ENCODE assay signal across 9 cellular contexts in genomic region chr6:30883476-30883742, GRCh38. TPM values are rescaled to one million over a fixed set of nuclear protein-coding genes. Genes with fewer than 3 reads are reported as not detected.
A peak's percentile ranks its signal among the peaks of the same experiment; 100 is the strongest.
DNase-seq lines count a peak whose midpoint lies in the region; ATAC-seq and TF ChIP-seq lines count a peak whose summit lies in the region.
"Had no signal": no experiment of that assay in that cellular context is flagged by ENCODE, and none has a peak within 500 bp of the region (broad histone marks: within the 10 kb centered on the region; RNA-seq: fewer than 3 reads in every experiment).

No MANE protein-coding gene starts in this region.

- no peak for DNase-seq in activated naive CD4-positive, alpha-beta T cell treated with anti-CD3 and anti-CD28 coated beads, Interleukin-2, amount 10 ng/mL, durations not matched to agents 7 days and 5 days
- DNase-seq in activated naive CD4-positive, alpha-beta T cell treated with anti-CD3 and anti-CD28 coated beads, Interleukin-2, amount 50 U/mL, for 16 hours: no peak
- DNase-seq in mesothelial cell of epicardium (ENCODE audit: low spot score in 2 of 2, unreplicated experiment in 2 of 2): no peak
- no peak for DNase-seq in type B pancreatic cell (ENCODE audit: extremely low spot score, unreplicated experiment)
- no peak for DNase-seq in NCI-H226
- no peak for DNase-seq in NCI-H524 (lab: John Stamatoyannopoulos, UW)

- CTCF ChIA-PET in activated naive CD4-positive, alpha-beta T cell treated with anti-CD3 and anti-CD28 coated beads, Interleukin-2, amount 10 ng/mL, durations not matched to agents 7 days and 5 days (lab: Charles Lee): interaction anchor here (0.9 to 11.6 kb wide), 4 partner anchors 30 to 196 kb away, joined by 3 to 174 read pairs (median 7); partner anchors contain the start of gene VARS2

- H3K9me3 Mint-ChIP-seq in activated naive CD4-positive, alpha-beta T cell treated with anti-CD3 and anti-CD28 coated beads, Interleukin-2, amount 10 ng/mL, durations not matched to agents 7 days and 5 days: no peaks in the 10 kb centered on the region
- peaks cover 0 to 3% (median 0%) of the 10 kb centered on the region in 5 experiments for H3K9me3 Mint-ChIP-seq in brain
- H3K9me3 Mint-ChIP-seq in mesothelial cell of epicardium: no peaks in the 10 kb centered on the region
- no peaks in the 10 kb centered on the region for H3K9me3 Mint-ChIP-seq in type B pancreatic cell

- H3K27me3 Mint-ChIP-seq in activated naive CD4-positive, alpha-beta T cell treated with anti-CD3 and anti-CD28 coated beads, Interleukin-2, amount 10 ng/mL, durations not matched to agents 7 days and 5 days: peaks cover 60% of the 10 kb centered on the region
- H3K27me3 Mint-ChIP-seq in brain (peaks cover 13% of the 10 kb centered on the region), mesothelial cell of epicardium (ENCODE audit: low read depth) (no peaks in the 10 kb centered on the region), type B pancreatic cell (no peaks in the 10 kb centered on the region)

- TF ChIP-seq CTCF in brain (conservative IDR thresholded peaks at IDR 0.05) (no peak), mesothelial cell of epicardium (IDR thresholded peaks at IDR 0.05; ENCODE audit: unreplicated experiment) (no peak), type B pancreatic cell (conservative IDR thresholded peaks at IDR 0.05) (no peak)

- no peak for ATAC-seq in HG03520 (IDR thresholded peaks at IDR 0.05; ENCODE audit: unreplicated experiment)

- H3K36me3 Mint-ChIP-seq in activated naive CD4-positive, alpha-beta T cell treated with anti-CD3 and anti-CD28 coated beads, Interleukin-2, amount 10 ng/mL, durations not matched to agents 7 days and 5 days: no peaks in the 10 kb centered on the region
- H3K36me3 Mint-ChIP-seq in brain (peaks cover 2% of the 10 kb centered on the region), mesothelial cell of epicardium (no peaks in the 10 kb centered on the region), type B pancreatic cell (peaks cover 5% of the 10 kb centered on the region)

- H3K4me1 Mint-ChIP-seq in activated naive CD4-positive, alpha-beta T cell treated with anti-CD3 and anti-CD28 coated beads, Interleukin-2, amount 10 ng/mL, durations not matched to agents 7 days and 5 days: peaks cover 39% of the 10 kb centered on the region
- H3K4me1 Mint-ChIP-seq in brain (peaks cover 78% of the 10 kb centered on the region), mesothelial cell of epicardium (peaks cover 73% of the 10 kb centered on the region), type B pancreatic cell (ENCODE audit: unreplicated experiment) (peaks cover 66% of the 10 kb centered on the region)

- H3K4me3 Mint-ChIP-seq in activated naive CD4-positive, alpha-beta T cell treated with anti-CD3 and anti-CD28 coated beads, Interleukin-2, amount 10 ng/mL, durations not matched to agents 7 days and 5 days: peak overlapping the region; percentile 75
- peak overlapping the region; percentile 86 to 92 (median 88) for H3K4me3 Mint-ChIP-seq in brain
- peak overlapping the region; percentile 72 for H3K4me3 Mint-ChIP-seq in mesothelial cell of epicardium
- peak overlapping the region; percentile 92 for H3K4me3 Mint-ChIP-seq in type B pancreatic cell

- no peak overlapping the region for H3K27ac Mint-ChIP-seq in activated naive CD4-positive, alpha-beta T cell treated with anti-CD3 and anti-CD28 coated beads, Interleukin-2, amount 10 ng/mL, durations not matched to agents 7 days and 5 days
- H3K27ac Mint-ChIP-seq in brain (peak overlapping the region; percentile 96 to 100 (median 99)), mesothelial cell of epicardium (peak overlapping the region; percentile 98), type B pancreatic cell (peak overlapping the region; percentile 97)

RNA-seq across cellular contexts. Expression of gene DDR1, which starts 0.9 kb away (rescaled TPM):
- 221 TPM for polyA plus RNA-seq in brain (ENCODE audit: insufficient read depth, low read depth, low replicate concordance)
- total RNA-seq in mesothelial cell of epicardium (344 to 351 TPM (median 349 TPM) in 3 replicates), type B pancreatic cell (ENCODE audit: low replicate concordance) (197 and 315 TPM in 2 replicates)

RNA-seq across cellular contexts. Expression of gene GTF2H4, which starts 24.6 kb away (rescaled TPM):
- 33.0 TPM for polyA plus RNA-seq in brain (ENCODE audit: insufficient read depth, low read depth, low replicate concordance)
- total RNA-seq in mesothelial cell of epicardium: 62.1 to 65.4 TPM (median 62.2 TPM) in 3 replicates
- total RNA-seq in type B pancreatic cell (ENCODE audit: low replicate concordance): 40.8 and 78.7 TPM in 2 replicates

RNA-seq across cellular contexts. Expression of gene VARS2, which starts 30.6 kb away (rescaled TPM):
- 18.0 TPM for polyA plus RNA-seq in brain (ENCODE audit: insufficient read depth, low read depth, low replicate concordance)
- total RNA-seq in mesothelial cell of epicardium: 62.1 to 70.6 TPM (median 67.4 TPM) in 3 replicates
- 43.8 and 79.4 TPM in 2 replicates for total RNA-seq in type B pancreatic cell (ENCODE audit: low replicate concordance)

RNA-seq across cellular contexts. Expression of gene SFTA2, which starts 48.6 kb away (rescaled TPM):
- not detected for polyA plus RNA-seq in brain (ENCODE audit: insufficient read depth, low read depth, low replicate concordance)
- total RNA-seq in mesothelial cell of epicardium (not detected in 3 replicates), type B pancreatic cell (ENCODE audit: low replicate concordance) (2.7 and 3.6 TPM in 2 replicates)
- total RNA-seq: renal cortical epithelial cell had no signal

RNA-seq across cellular contexts. Expression of gene MUCL3, which starts 57.4 kb away (rescaled TPM):
- polyA plus RNA-seq in brain (ENCODE audit: insufficient read depth, low read depth, low replicate concordance): not detected
- total RNA-seq in mesothelial cell of epicardium (not detected in 3 replicates), type B pancreatic cell (ENCODE audit: low replicate concordance) (0.31 and 3.5 TPM in 2 replicates)
- total RNA-seq: renal cortical epithelial cell had no signal
